ENCODE assay signal across 12 cellular contexts in the genomic region with DNA sequence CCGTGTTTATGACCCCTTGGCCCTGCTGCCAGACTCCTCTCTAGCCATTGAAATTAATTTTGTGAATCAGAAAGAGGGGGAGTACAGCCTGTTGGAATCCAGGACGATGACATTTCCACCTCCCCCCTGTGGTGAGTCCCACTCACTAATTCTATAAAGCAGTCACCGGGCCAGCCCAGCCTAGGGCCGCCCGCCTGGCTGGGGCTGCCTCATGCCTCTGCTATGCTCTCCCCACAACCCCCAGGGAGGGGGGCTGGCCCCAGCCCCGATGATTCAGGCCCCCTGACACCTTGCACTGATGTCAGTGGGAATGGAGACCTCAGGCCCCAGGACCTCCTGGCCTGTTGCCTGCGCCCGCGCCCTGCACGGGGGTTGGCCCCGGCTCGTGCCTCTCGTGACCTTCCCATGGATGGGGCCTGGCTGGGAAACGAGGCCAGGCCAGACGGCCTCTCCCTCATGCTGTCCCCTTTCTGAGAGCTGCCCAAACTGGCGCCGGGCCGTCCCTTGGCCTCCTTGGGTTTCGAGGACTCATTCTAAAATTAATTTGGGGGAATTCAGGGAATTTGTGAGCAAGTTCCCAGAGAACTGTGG. TPM values are rescaled to one million over a fixed set of nuclear protein-coding genes. Genes with fewer than 3 reads are reported as not detected.
A peak's percentile ranks its signal among the peaks of the same experiment; 100 is the strongest.
DNase-seq lines count a peak whose midpoint lies in the region; ATAC-seq and TF ChIP-seq lines count a peak whose summit lies in the region.
"Had no signal": no experiment of that assay in that cellular context is flagged by ENCODE, and none has a peak within 500 bp of the region (broad histone marks: within the 10 kb centered on the region; RNA-seq: fewer than 3 reads in every experiment).

No MANE protein-coding gene starts in this region.

- no peak for TF ChIP-seq CTCF in mammary epithelial cell (conservative IDR thresholded peaks at IDR 0.05 in 1 of 2, IDR thresholded peaks at IDR 0.05 in 1 of 2; ENCODE audit: extremely low read depth in 1 of 2, insufficient read depth in 1 of 2, low read depth in 1 of 2, low read length in 2 of 2)
- TF ChIP-seq CTCF in thoracic aorta (IDR thresholded peaks at IDR 0.05) = peak; percentile 52
- no peak for TF ChIP-seq CTCF in A673 (conservative IDR thresholded peaks at IDR 0.05; ENCODE audit: low read depth, low read length)

- peaks cover 5% of the 10 kb centered on the region for H3K27me3 ChIP-seq in mammary epithelial cell (ENCODE audit: insufficient read depth, low read length)
- H3K27me3 ChIP-seq in thoracic aorta (replicated peaks; ENCODE audit: insufficient read depth) = no peaks in the 10 kb centered on the region
- no peaks in the 10 kb centered on the region for H3K27me3 ChIP-seq in A673 (replicated peaks; ENCODE audit: insufficient read depth, low read depth, low read length, poor library complexity)

- ATAC-seq in left lobe of liver (peak; percentile 54), thoracic aorta (ENCODE audit: insufficient number of reproducible peaks, low FRiP score, low read depth) (peak; percentile 59)

- H4K20me1 ChIP-seq in mammary epithelial cell (ENCODE audit: insufficient read depth, low read length) = no peaks in the 10 kb centered on the region

- intact Hi-C loops in mammary epithelial cell (cut with micrococcal nuclease) (loop anchor here (10.0 kb wide), 1 partner anchor 120 kb away; no protein-coding TSS in a partner anchor), A673 (cut with micrococcal nuclease; ENCODE audit: unreplicated experiment) (no loop called here)

- POLR2A ChIA-PET in A673 (lab: Charles Lee; ENCODE audit: low non-redundant PET) = no interaction called here

- no peak overlapping the region for H3K4me3 ChIP-seq in mammary epithelial cell (replicated peaks in 1 of 3; ENCODE audit: insufficient read depth in 1 of 3, low read depth in 2 of 3, low read length in 3 of 3)
- no peak overlapping the region for H3K4me3 ChIP-seq in thoracic aorta
- H3K4me3 ChIP-seq in A673 (ENCODE audit: low read depth, low read length, poor library complexity, severe bottlenecking) = no peak overlapping the region
- H3K4me3 ChIP-seq: skin epidermis had no signal

- H3K79me2 ChIP-seq in mammary epithelial cell (ENCODE audit: insufficient read depth, low read length) = no peaks in the 10 kb centered on the region

- CTCF ChIA-PET in mammary epithelial cell (lab: Charles Lee; ENCODE audit: low non-redundant PET) = no interaction called here
- CTCF ChIA-PET in A673 (lab: Charles Lee) = no interaction called here

- H3K36me3 ChIP-seq in mammary epithelial cell (ENCODE audit: insufficient read depth, low read length) (no peaks in the 10 kb centered on the region), thoracic aorta (no peaks in the 10 kb centered on the region), A673 (ENCODE audit: insufficient read depth, low read length, poor library complexity, severe bottlenecking) (no peaks in the 10 kb centered on the region)

- dilution Hi-C loops in mammary epithelial cell (cut with HindIII; ENCODE audit: low sequenced_read_pairs) = loop anchor here (5.0 kb wide), 1 partner anchor 122 kb away; no protein-coding TSS in a partner anchor

- in situ Hi-C loops in mammary epithelial cell (cut with MboI; ENCODE audit: low sequenced_read_pairs in 2 of 2) = no loop called here

- DNase-seq in HS-27A (ENCODE audit: low read depth) (peak; percentile 94), mammary epithelial cell (peak; percentile 51), left lobe of liver (ENCODE audit: low spot score) (no peak), thoracic aorta (ENCODE audit: low spot score) (peak; percentile 89), A673 (ENCODE audit: low spot score) (no peak), NCI-H2196 treated with DMSO at 0.1 percent for 48 hours (lab: John Stamatoyannopoulos, UW; ENCODE audit: unreplicated experiment) (no peak), GDM1 (lab: John Stamatoyannopoulos, UW) (no peak)
- no peak for DNase-seq in activated CD4-positive, alpha-beta T cell treated with anti-CD3 and anti-CD28 coated beads, Interleukin-2, amount 50 U/mL, for 48 hours
- DNase-seq: foreskin melanocyte, H9, Karpas-422 had no signal

- H3K4me1 ChIP-seq in mammary epithelial cell (ENCODE audit: insufficient read depth, low read length) = peaks cover 6% of the 10 kb centered on the region
- peaks cover 43 to 93% of the 10 kb centered on the region in 2 donors for H3K4me1 ChIP-seq in thoracic aorta (ENCODE audit: control insufficient read depth in 1 of 2, low read depth in 2 of 2)
- no peaks in the 10 kb centered on the region for H3K4me1 ChIP-seq in A673 (ENCODE audit: insufficient read depth, low read length, poor library complexity, severe bottlenecking)

- BruUV-seq in mammary epithelial cell (replicated peaks; lab: Mats Ljungman, UMichigan) = no TSS peak
- no TSS peak for BruUV-seq in A673 (replicated peaks; lab: Mats Ljungman, UMichigan)

- H3K27ac ChIP-seq in mammary epithelial cell (ENCODE audit: insufficient read depth, low read depth, low read length) = no peak overlapping the region
- H3K27ac ChIP-seq in thoracic aorta = peak overlapping the region; percentile 99 to 100
- no peak overlapping the region for H3K27ac ChIP-seq in A673 (ENCODE audit: low read depth, low read length, poor library complexity, severe bottlenecking)

- WGBS in mammary epithelial cell (ENCODE audit: low coverage, missing lambda C conversion rate) = 39% methylated on average over 3 of the region's 19 CpGs

- no peak overlapping the region for H3K9ac ChIP-seq in mammary epithelial cell (ENCODE audit: insufficient read depth, low read length)

- H2AFZ ChIP-seq in mammary epithelial cell (ENCODE audit: low read depth, low read length) = no peak overlapping the region

- H3K9me3 ChIP-seq in mammary epithelial cell (replicated peaks; ENCODE audit: insufficient read depth, low read length) = no peaks in the 10 kb centered on the region
- H3K9me3 ChIP-seq in thoracic aorta = no peaks in the 10 kb centered on the region
- H3K9me3 ChIP-seq in A673 (ENCODE audit: low read depth, low read length, poor library complexity, severe bottlenecking) = no peaks in the 10 kb centered on the region

- no peak overlapping the region for H3K4me2 ChIP-seq in mammary epithelial cell (ENCODE audit: insufficient read depth, low read depth, low read length)

RNA-seq across cellular contexts. Expression of a gene that starts 34.0 kb away (rescaled TPM):
- not detected for total RNA-seq in mammary epithelial cell
- not detected for polyA plus RNA-seq in mammary epithelial cell
- polyA minus RNA-seq in mammary epithelial cell = not detected
- total RNA-seq in left lobe of liver = not detected
- total RNA-seq in thoracic aorta = not detected
- not detected in 2 replicates for total RNA-seq in A673 (2021)
- total RNA-seq: H9 had no signal

RNA-seq across cellular contexts. Expression of a gene that starts 52.6 kb away (rescaled TPM):
- 1 to 10 TPM; 8.5 to 9.1 TPM for total RNA-seq in mammary epithelial cell
- polyA plus RNA-seq in mammary epithelial cell = 11.0 TPM
- polyA minus RNA-seq in mammary epithelial cell = 3.6 TPM
- total RNA-seq in left lobe of liver = 0.96 TPM
- total RNA-seq in thoracic aorta = 1 to 10 TPM in 1 of 2 donors, not detected in 1; 1.2 TPM
- 0.85 TPM in 1 of 2 replicates, not detected in the other for total RNA-seq in A673 (2021)

Comparison
In these comparisons a context has a peak if more than half of its experiments do, and no peak if none do; other contexts are left out.
1. DNase-seq: peak in HS-27A (single experiment), mammary epithelial cell (single experiment) and thoracic aorta (single experiment); none in left lobe of liver (single experiment), activated CD4-positive, alpha-beta T cell treated with anti-CD3 and anti-CD28 coated beads, Interleukin-2, amount 50 U/mL, for 48 hours (0 of 2), A673 (single experiment), NCI-H2196 treated with DMSO at 0.1 percent for 48 hours (single experiment) and GDM1 (single experiment).
2. H3K27ac ChIP-seq: peak in thoracic aorta (2 of 2); none in mammary epithelial cell (single experiment) and A673 (single experiment).